8 cellular contexts compared by ENCODE assay signal in genomic region chr9:99221623-99222415, GRCh38. TPM values are rescaled to one million over a fixed set of nuclear protein-coding genes. Genes with fewer than 3 reads are reported as not detected.
DNase-seq lines count a peak whose midpoint lies in the region; ATAC-seq, FAIRE-seq and TF ChIP-seq lines count a peak whose summit lies in the region.

TSS of gene ALG2 (minus strand) at chr9:99221942. CDS start at chr9:99221894, 48 bp downstream.
TSS of gene SEC61B (plus strand) at chr9:99222282. CDS start at chr9:99222364, 82 bp downstream.

- H3K9me3 ChIP-seq in small intestine (ENCODE audit: control insufficient read depth, low read depth), result no peaks in the 10 kb centered on the region

- peak within 1 kb of the TSS; percentile 96 to 98 for H3K27ac ChIP-seq in small intestine (ENCODE audit: low read depth in 1 of 2, low read length in 1 of 2)

- H3K4me1 ChIP-seq in small intestine (ENCODE audit: control insufficient read depth in 2 of 2, insufficient read depth in 1 of 2, low read depth in 1 of 2, low read length in 1 of 2), result peaks cover 0 to 14% of the 10 kb centered on the region in 2 donors

- 0 to 1% (median 0%) methylated on average over 63 to 69 of the region's 69 CpGs for WGBS in small intestine, 3 donors

- H3K36me3 ChIP-seq in bronchial epithelial cell (ENCODE audit: control insufficient read depth, insufficient read depth, low read length), result peaks cover 9% of the 10 kb centered on the region
- H3K36me3 ChIP-seq in small intestine (ENCODE audit: control insufficient read depth in 2 of 2, insufficient read depth in 2 of 2, low read length in 2 of 2), result peaks cover 3 to 6% of the 10 kb centered on the region in 2 donors

- in situ Hi-C loops in ACHN (cut with HindIII; ENCODE audit: low pct_ligation_motif_present, low pct_unique_long_range_greater_than_20kb, low sequenced_read_pairs), result no loop called here

- FAIRE-seq in bronchial epithelial cell (lab: Jason Lieb, UNC) (no peak), small intestine (lab: Jason Lieb, UNC) (no peak)

- H3K27me3 ChIP-seq in bronchial epithelial cell (ENCODE audit: control insufficient read depth, insufficient read depth, low read length) (no peaks in the 10 kb centered on the region), small intestine (ENCODE audit: control insufficient read depth in 2 of 2, insufficient read depth in 2 of 2, low read length in 2 of 2) (no peaks in the 10 kb centered on the region)

- TF ChIP-seq CTCF in WI38 (IDR thresholded peaks at IDR 0.05; ENCODE audit: low read depth, low read length) (no peak), bronchial epithelial cell (IDR thresholded peaks at IDR 0.05; ENCODE audit: insufficient read depth, low read length, severe bottlenecking) (no peak)

- peak; percentile 86 for DNase-seq in ACHN
- peak; percentile 93 for DNase-seq in NCI-H2227 (lab: John Stamatoyannopoulos, UW; ENCODE audit: unreplicated experiment)
- DNase-seq in bronchial epithelial cell (ENCODE audit: low read depth), result peak; percentile 90
- peak; percentile 96 for DNase-seq in iPS-NIHi11 (ENCODE audit: low spot score)
- peak; percentile 92 for DNase-seq in small intestine

- H3K4me3 ChIP-seq in WI38 (ENCODE audit: low read depth, low read length) (peak within 1 kb of the TSS; percentile 95), bronchial epithelial cell (ENCODE audit: low read depth, low read length) (peak within 1 kb of the TSS; percentile 85), small intestine (ENCODE audit: low read depth in 1 of 2, low read length in 2 of 2) (peak within 1 kb of the TSS; percentile 93 to 94)

- ATAC-seq in GM18873 (IDR thresholded peaks at IDR 0.05; ENCODE audit: low FRiP score, unreplicated experiment) (peak; percentile 84), HG03139 (IDR thresholded peaks at IDR 0.05; ENCODE audit: unreplicated experiment) (peak; percentile 82)

RNA-seq across cellular contexts. Expression of gene ALG2, which starts in this region (rescaled TPM):
- 33.2 and 55.0 TPM in 2 replicates for total RNA-seq in bronchial epithelial cell
- 10 to 100 TPM; 12.4 to 25.9 (median 15.4) TPM for polyA plus RNA-seq in small intestine

RNA-seq across cellular contexts. Expression of gene SEC61B, which starts in this region (rescaled TPM):
- 62.9 and 77.2 TPM in 2 replicates for total RNA-seq in bronchial epithelial cell
- polyA plus RNA-seq in small intestine, result 100 to 1,000 TPM; 220 to 382 (median 341) TPM

Comparison
In these comparisons a context has a peak if more than half of its experiments do, and no peak if none do; other contexts are left out.
1. Peak in every context shown above with its lines: DNase-seq, ATAC-seq, H3K4me3 ChIP-seq and H3K27ac ChIP-seq.